ENCODE assay signal across 1 cellular context in the genomic region with DNA sequence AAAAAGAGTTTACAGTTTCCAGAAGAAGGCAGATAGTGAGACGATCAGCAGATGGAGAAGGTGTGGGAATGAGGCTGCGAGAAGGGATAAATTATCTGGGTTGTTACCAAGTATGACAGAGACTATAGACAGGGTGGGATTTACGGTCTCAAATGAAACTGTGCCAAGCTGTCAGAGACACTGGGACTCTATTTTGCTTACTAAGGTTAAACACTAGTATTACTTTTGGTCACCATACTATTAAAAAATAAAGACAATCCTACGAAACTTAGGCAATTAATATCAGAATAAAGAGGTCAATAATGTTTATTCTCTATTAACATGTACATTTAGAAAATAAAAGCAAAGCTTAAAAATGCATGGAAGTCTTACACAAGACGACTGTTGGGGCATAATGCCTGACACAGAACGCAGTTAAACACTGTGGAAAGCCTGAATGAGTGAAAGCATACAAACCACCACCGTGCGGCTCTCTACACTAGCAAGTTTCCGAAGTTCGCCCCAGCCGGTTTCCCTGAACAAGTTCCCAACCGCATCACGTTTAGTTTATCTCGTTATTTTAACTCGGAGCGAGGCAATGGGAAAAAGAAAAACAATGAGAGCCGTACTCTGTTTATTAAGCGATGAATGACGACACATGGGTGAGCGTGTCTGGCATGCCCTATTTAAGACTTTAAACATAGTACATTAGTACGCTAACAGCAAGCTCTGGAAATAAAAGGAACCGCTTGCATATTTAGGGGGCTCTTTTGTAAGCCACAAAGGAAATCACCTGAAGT.
TF ChIP-seq lines count a peak whose summit lies in the region.

No MANE protein-coding gene starts in this region.

TF ChIP-seq in liver, 16 proteins besides CTCF, POLR2A, EP300 and RAD21 (continued from another document):
- TF ChIP-seq, protein P1, sequence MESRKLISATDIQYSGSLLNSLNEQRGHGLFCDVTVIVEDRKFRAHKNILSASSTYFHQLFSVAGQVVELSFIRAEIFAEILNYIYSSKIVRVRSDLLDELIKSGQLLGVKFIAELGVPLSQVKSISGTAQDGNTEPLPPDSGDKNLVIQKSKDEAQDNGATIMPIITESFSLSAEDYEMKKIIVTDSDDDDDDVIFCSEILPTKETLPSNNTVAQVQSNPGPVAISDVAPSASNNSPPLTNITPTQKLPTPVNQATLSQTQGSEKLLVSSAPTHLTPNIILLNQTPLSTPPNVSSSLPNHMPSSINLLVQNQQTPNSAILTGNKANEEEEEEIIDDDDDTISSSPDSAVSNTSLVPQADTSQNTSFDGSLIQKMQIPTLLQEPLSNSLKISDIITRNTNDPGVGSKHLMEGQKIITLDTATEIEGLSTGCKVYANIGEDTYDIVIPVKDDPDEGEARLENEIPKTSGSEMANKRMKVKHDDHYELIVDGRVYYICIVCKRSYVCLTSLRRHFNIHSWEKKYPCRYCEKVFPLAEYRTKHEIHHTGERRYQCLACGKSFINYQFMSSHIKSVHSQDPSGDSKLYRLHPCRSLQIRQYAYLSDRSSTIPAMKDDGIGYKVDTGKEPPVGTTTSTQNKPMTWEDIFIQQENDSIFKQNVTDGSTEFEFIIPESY (IDR thresholded peaks at IDR 0.05) = no peak
- TF ChIP-seq FOXA2 (IDR thresholded peaks at IDR 0.05) = no peak
- TF ChIP-seq YY1 (IDR thresholded peaks at IDR 0.05) = no peak
- no peak for TF ChIP-seq FOXA1 (IDR thresholded peaks at IDR 0.05)
- no peak for TF ChIP-seq HNF4A (conservative IDR thresholded peaks at IDR 0.05)
- TF ChIP-seq, protein P2, sequence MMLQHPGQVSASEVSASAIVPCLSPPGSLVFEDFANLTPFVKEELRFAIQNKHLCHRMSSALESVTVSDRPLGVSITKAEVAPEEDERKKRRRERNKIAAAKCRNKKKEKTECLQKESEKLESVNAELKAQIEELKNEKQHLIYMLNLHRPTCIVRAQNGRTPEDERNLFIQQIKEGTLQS (IDR thresholded peaks at IDR 0.05) = no peak
- no peak for TF ChIP-seq HNF4G (IDR thresholded peaks at IDR 0.05)
